In genomic region chr1:26890467-26890796, GRCh38 we compare ENCODE assay signal across 7 cellular contexts. TPM values are rescaled to one million over a fixed set of nuclear protein-coding genes. Genes with fewer than 3 reads are reported as not detected.
A peak's percentile ranks its signal among the peaks of the same experiment; 100 is the strongest.
DNase-seq lines count a peak whose midpoint lies in the region; ATAC-seq, FAIRE-seq and TF ChIP-seq lines count a peak whose summit lies in the region.

No MANE protein-coding gene starts in this region.

- H3K4me2 ChIP-seq in GM12878 (ENCODE audit: control insufficient read depth, insufficient read depth), result peak overlapping the region; percentile 99

- no peaks in the 10 kb centered on the region for H3K9me3 ChIP-seq in GM12878 (replicated peaks; ENCODE audit: control insufficient read depth, insufficient read depth, low read length)
- H3K9me3 ChIP-seq in liver (ENCODE audit: control insufficient read depth in 4 of 4, low read length in 3 of 4), result no peaks in the 10 kb centered on the region
- H3K9me3 ChIP-seq in transverse colon, result no peaks in the 10 kb centered on the region

- in situ Hi-C loops in GM12878 (cut with MboI) (no loop called here), transverse colon (cut with MboI; ENCODE audit: low pct_ligation_motif_present in 1 of 4, low pct_unique_long_range_greater_than_20kb in 1 of 4, low sequenced_read_pairs in 3 of 4) (loop anchor here in 1 of 4 donors (25.0 kb wide), 1 partner anchor 303 kb away; no protein-coding TSS in a partner anchor)

- peaks cover 23% of the 10 kb centered on the region for H3K79me2 ChIP-seq in GM12878 (ENCODE audit: control insufficient read depth, insufficient read depth, low read length)

- peaks cover 9% of the 10 kb centered on the region for H3K4me1 ChIP-seq in GM12878 (ENCODE audit: control insufficient read depth, insufficient read depth, low read length)
- peaks cover 1 to 20% (median 17%) of the 10 kb centered on the region in 4 donors for H3K4me1 ChIP-seq in liver (ENCODE audit: control insufficient read depth in 4 of 4, insufficient read depth in 4 of 4, low read length in 3 of 4)
- H3K4me1 ChIP-seq in transverse colon, result peaks cover 5 to 23% (median 17%) of the 10 kb centered on the region in 4 donors

- H3K9ac ChIP-seq in GM12878 (ENCODE audit: control insufficient read depth, insufficient read depth, low read length), result peak overlapping the region; percentile 92
- H3K9ac ChIP-seq in liver (ENCODE audit: low read depth in 1 of 2, low read length in 2 of 2), result peak overlapping the region; percentile 73 to 82

- TF ChIP-seq CTCF in GM12878 (IDR thresholded peaks at IDR 0.05 in 2 of 3, conservative IDR thresholded peaks at IDR 0.05 in 1 of 3; ENCODE audit: control insufficient read depth in 2 of 3, extremely low read depth in 1 of 3, insufficient read depth in 1 of 3, low read depth in 3 of 3, low read length in 3 of 3) (no peak), liver (IDR thresholded peaks at IDR 0.05; ENCODE audit: low read depth, low read length, missing input control) (no peak), transverse colon (IDR thresholded peaks at IDR 0.05) (no peak)

- peak; percentile 23 for ATAC-seq in GM21367 (IDR thresholded peaks at IDR 0.05; ENCODE audit: unreplicated experiment)
- ATAC-seq in HG03354 (IDR thresholded peaks at IDR 0.05; ENCODE audit: poor library complexity, severe bottlenecking, unreplicated experiment), result peak; percentile 32
- ATAC-seq in GM12878, result peak; percentile 62

- TF ChIP-seq EP300 in GM12878 (IDR thresholded peaks at IDR 0.05; ENCODE audit: borderline replicate concordance in 1 of 2, control insufficient read depth in 1 of 2, low read depth in 2 of 2, low read length in 2 of 2) (no peak), transverse colon (IDR thresholded peaks at IDR 0.05; ENCODE audit: low read depth) (no peak)

- CTCF ChIA-PET in GM12878 (lab: Yijun Ruan, JAX), result interaction anchor here (0.6 to 2.8 kb wide), 10 partner anchors 9 to 360 kb away, joined by 3 to 12 read pairs (median 6); partner anchors contain the start of gene GPATCH3

- TF ChIP-seq RAD21 in GM12878 (IDR thresholded peaks at IDR 0.05; ENCODE audit: insufficient read depth, low read depth, low read length) (no peak), liver (IDR thresholded peaks at IDR 0.05) (no peak)

- intact Hi-C loops in GM12878 (cut with micrococcal nuclease; ENCODE audit: unreplicated experiment) (no loop called here), transverse colon (cut with DNase I; ENCODE audit: low total_unique reads) (no loop called here)

- RAD21 ChIA-PET in GM12878 (lab: Charles Lee; ENCODE audit: unreplicated experiment), result interaction anchor here (0.6 to 2.0 kb wide), 6 partner anchors 10 to 390 kb away, joined by 3 to 12 read pairs (median 4); partner anchors contain the start of genes GPATCH3 and PIGV

- peak overlapping the region; percentile 71 for H2AFZ ChIP-seq in GM12878 (ENCODE audit: control insufficient read depth, low read depth, low read length)

- WGBS in GM12878 (ENCODE audit: insufficient coverage, insufficient replicate concordance, low lambda C conversion rate, missing lambda C conversion rate), result 24% methylated on average over 12 of the region's 12 CpGs
- WGBS in liver, result 2% methylated on average over 12 of the region's 12 CpGs
- WGBS in transverse colon (ENCODE audit: low coverage in 1 of 2), 2 donors, result 3% methylated on average over 12 of the region's 12 CpGs; no CpG with 5 or more reads in 1 of the 2 donors

- 0 out of 2 replicates have a peak, but pooled peaks cover 3% of the 10 kb centered on the region for H4K20me1 ChIP-seq in GM12878 (ENCODE audit: control insufficient read depth, insufficient read depth)

- H3K4me3 ChIP-seq in GM12878 (peak overlapping the region; percentile 96), liver (ENCODE audit: low read depth in 1 of 3, low read length in 3 of 3) (peak overlapping the region; percentile 71 to 81 (median 75)), transverse colon (peak overlapping the region; percentile 63 to 99 (median 80))

- DNase-seq in GM12878 (ENCODE audit: low read depth, low spot score) (no peak), transverse colon (no peak), NCI-H2107 (lab: John Stamatoyannopoulos, UW) (no peak), NCI-H748 treated with DMSO at 0.1 percent for 48 hours (lab: John Stamatoyannopoulos, UW) (no peak)

- FAIRE-seq in GM12878 (lab: Jason Lieb, UNC), result no peak

- no peaks in the 10 kb centered on the region for H3K27me3 ChIP-seq in GM12878 (replicated peaks in 1 of 2; ENCODE audit: control insufficient read depth in 2 of 2, insufficient read depth in 2 of 2, low read length in 1 of 2)
- H3K27me3 ChIP-seq in liver (ENCODE audit: control insufficient read depth in 4 of 4, insufficient read depth in 4 of 4, low read length in 3 of 4), result no peaks in the 10 kb centered on the region
- no peaks in the 10 kb centered on the region for H3K27me3 ChIP-seq in transverse colon

- peak overlapping the region; percentile 82 for H3K27ac ChIP-seq in GM12878 (ENCODE audit: control insufficient read depth, insufficient read depth)
- peak overlapping the region; percentile 81 to 82 for H3K27ac ChIP-seq in liver (ENCODE audit: low read depth in 1 of 2, low read length in 2 of 2)
- peak overlapping the region; percentile 91 to 98 (median 94) for H3K27ac ChIP-seq in transverse colon

- BruUV-seq in GM12878 (replicated peaks; lab: Mats Ljungman, UMichigan), result TSS peak; percentile 98

- TF ChIP-seq POLR2A in GM12878 (IDR thresholded peaks at IDR 0.05; ENCODE audit: low read depth, low read length), result no peak
- peak; percentile 44 for TF ChIP-seq POLR2A in transverse colon (IDR thresholded peaks at IDR 0.05)

- SMC1A ChIA-PET in GM12878 (lab: Charles Lee; ENCODE audit: uncharacterized antibody, unreplicated experiment), result interaction anchor here (0.6 to 4.4 kb wide), 9 partner anchors 9 to 288 kb away, joined by 3 to 18 read pairs (median 3); partner anchors contain the start of gene GPATCH3

- POLR2A ChIA-PET in GM12878 (lab: Charles Lee), result interaction anchor here (0.5 to 3.1 kb wide), 6 partner anchors 10 to 52 kb away, joined by 3 to 33 read pairs (median 6); partner anchors contain the start of gene GPATCH3

- H3K36me3 ChIP-seq in GM12878 (ENCODE audit: control insufficient read depth in 2 of 2, insufficient read depth in 2 of 2, low read length in 1 of 2), result peaks cover 7 to 10% of the 10 kb centered on the region in 2 experiments
- H3K36me3 ChIP-seq in liver (ENCODE audit: control insufficient read depth in 4 of 4, insufficient read depth in 3 of 4, low read depth in 1 of 4, low read length in 3 of 4), result peaks cover 9 to 41% (median 30%) of the 10 kb centered on the region in 4 donors
- H3K36me3 ChIP-seq in transverse colon, result peaks cover 0 to 33% (median 10%) of the 10 kb centered on the region in 4 donors

RNA-seq across cellular contexts. Expression of gene GPN2, which starts 0.3 kb away (rescaled TPM):
- 24.6 and 26.1 TPM in 2 replicates for total RNA-seq in GM12878 (2013; cell fraction: nucleolus; rRNA removed)
- total RNA-seq in GM12878 (2014; rRNA removed) (17.6 and 20.6 TPM in 2 replicates), GM12878 (2014; rRNA removed; fragmentation: Illumina TruSeq; extraction: Trizol) (12.2 and 15.8 TPM in 2 replicates), GM12878 (2021) (41.1 and 47.8 TPM in 2 replicates), liver (10 to 100 TPM in 1 of 2 donors, 1 to 10 TPM in 1; 9.5 to 10.3 TPM), transverse colon (10 to 100 TPM; 14.7 to 75.2 (median 28.7) TPM)
- polyA plus RNA-seq in GM12878 (2011; ENCODE audit: low read depth), result 13.2 TPM
- polyA plus RNA-seq in GM12878 (2011; rRNA removed) (28.3 and 61.4 TPM in 2 replicates), GM12878 (2014; fragmentation: Illumina TruSeq; extraction: Trizol) (15.3 and 17.7 TPM in 2 replicates), GM12878 (2014; fragmentation: Nextera tagmentation; extraction: Ambion mirVana) (10 to 100 TPM in 1 of 2 experiments, 1 to 10 TPM in 1; 8.3 to 17.4 TPM), GM12878 (2014; rRNA removed) (28.9 and 32.7 TPM in 2 replicates), GM12878 (2016; fragmentation: Nextera tagmentation; extraction: Ambion mirVana) (10 to 100 TPM; 51.1 to 59.7 TPM), liver (10 to 100 TPM; 10.5 to 12.7 TPM)
- 36.2 and 80.1 TPM in 2 replicates for polyA plus RNA-seq in GM12878 (2011; cell fraction: cytosol; rRNA removed)
- 46.9 and 50.6 TPM in 2 replicates for polyA plus RNA-seq in GM12878 (2011; cell fraction: nucleus; rRNA removed)
- 17.1 and 27.9 TPM in 2 replicates for polyA plus RNA-seq in GM12878 (2012)
- 57.9 and 58.4 TPM in 2 replicates for polyA minus RNA-seq in GM12878 (2011; rRNA and poly(A)+ RNA removed)
- polyA minus RNA-seq in GM12878 (2011; cell fraction: cytosol; rRNA and poly(A)+ RNA removed), result 22.7 and 26.0 TPM in 2 replicates
- 16.3 and 21.7 TPM in 2 replicates for polyA minus RNA-seq in GM12878 (2011; cell fraction: nucleus; rRNA and poly(A)+ RNA removed)

RNA-seq across cellular contexts. Expression of gene GPATCH3, which starts 9.8 kb away (rescaled TPM):
- 5.0 and 6.4 TPM in 2 replicates for total RNA-seq in GM12878 (2013; cell fraction: nucleolus; rRNA removed)
- total RNA-seq in GM12878 (2014; rRNA removed) (9.2 and 10.1 TPM in 2 replicates), GM12878 (2014; rRNA removed; fragmentation: Illumina TruSeq; extraction: Trizol) (5.8 and 7.5 TPM in 2 replicates), GM12878 (2021) (11.5 and 13.4 TPM in 2 replicates), liver (1 to 10 TPM; 6.3 TPM), transverse colon (10 to 100 TPM in 2 of 4 donors, 1 to 10 TPM in 2; 3.2 to 35.9 (median 10.7) TPM)
- 3.8 TPM for polyA plus RNA-seq in GM12878 (2011; ENCODE audit: low read depth)
- polyA plus RNA-seq in GM12878 (2011; rRNA removed) (2.5 and 4.5 TPM in 2 replicates), GM12878 (2014; fragmentation: Illumina TruSeq; extraction: Trizol) (4.8 and 7.8 TPM in 2 replicates), GM12878 (2014; fragmentation: Nextera tagmentation; extraction: Ambion mirVana) (1 to 10 TPM in 1 of 2 experiments, under 1 TPM in 1; 0.56 to 2.9 TPM), GM12878 (2014; rRNA removed) (9.6 and 11.8 TPM in 2 replicates), GM12878 (2016; fragmentation: Nextera tagmentation; extraction: Ambion mirVana) (10 to 100 TPM; 11.2 to 12.9 TPM), liver (1 to 10 TPM; 5.8 to 6.2 TPM)
- 4.8 and 5.7 TPM in 2 replicates for polyA plus RNA-seq in GM12878 (2011; cell fraction: cytosol; rRNA removed)
- polyA plus RNA-seq in GM12878 (2011; cell fraction: nucleus; rRNA removed), result 6.6 and 11.2 TPM in 2 replicates
- 6.0 and 9.2 TPM in 2 replicates for polyA plus RNA-seq in GM12878 (2012)
- 2.6 and 6.1 TPM in 2 replicates for polyA minus RNA-seq in GM12878 (2011; rRNA and poly(A)+ RNA removed)
- polyA minus RNA-seq in GM12878 (2011; cell fraction: cytosol; rRNA and poly(A)+ RNA removed), result 3.1 and 4.3 TPM in 2 replicates
- 3.7 and 7.3 TPM in 2 replicates for polyA minus RNA-seq in GM12878 (2011; cell fraction: nucleus; rRNA and poly(A)+ RNA removed)

RNA-seq across cellular contexts. Expression of gene NR0B2, which starts 23.3 kb away (rescaled TPM):
- total RNA-seq in GM12878 (2013; cell fraction: nucleolus; rRNA removed), result not detected in 2 replicates
- total RNA-seq in GM12878 (2014; rRNA removed) (not detected in 2 replicates), GM12878 (2014; rRNA removed; fragmentation: Illumina TruSeq; extraction: Trizol) (not detected in 2 replicates), GM12878 (2021) (not detected in 2 replicates), liver (10 to 100 TPM; 15.7 to 24.2 TPM), transverse colon (1 to 10 TPM in 1 of 4 donors, under 1 TPM in 1, not detected in 2; 0.95 to 2.7 TPM)
- polyA plus RNA-seq in GM12878 (2011; ENCODE audit: low read depth), result not detected
- polyA plus RNA-seq in GM12878 (2011; rRNA removed) (not detected in 2 replicates), GM12878 (2014; fragmentation: Illumina TruSeq; extraction: Trizol) (not detected in 2 replicates), GM12878 (2014; fragmentation: Nextera tagmentation; extraction: Ambion mirVana) (not detected), GM12878 (2014; rRNA removed) (not detected in 2 replicates), GM12878 (2016; fragmentation: Nextera tagmentation; extraction: Ambion mirVana) (not detected), liver (100 to 1,000 TPM in 1 of 2 donors, 10 to 100 TPM in 1; 56.9 to 166 TPM)
- not detected in 2 replicates for polyA plus RNA-seq in GM12878 (2011; cell fraction: cytosol; rRNA removed)
- 0.19 TPM in 1 of 2 replicates, not detected in the other for polyA plus RNA-seq in GM12878 (2011; cell fraction: nucleus; rRNA removed)
- polyA plus RNA-seq in GM12878 (2012), result not detected in 2 replicates
- polyA minus RNA-seq in GM12878 (2011; rRNA and poly(A)+ RNA removed), result not detected in 2 replicates
- not detected in 2 replicates for polyA minus RNA-seq in GM12878 (2011; cell fraction: cytosol; rRNA and poly(A)+ RNA removed)
- polyA minus RNA-seq in GM12878 (2011; cell fraction: nucleus; rRNA and poly(A)+ RNA removed), result not detected in 2 replicates

RNA-seq across cellular contexts. Expression of gene SFN, which starts 27.5 kb away (rescaled TPM):
- 0.64 and 1.1 TPM in 2 replicates for total RNA-seq in GM12878 (2013; cell fraction: nucleolus; rRNA removed)
- total RNA-seq in GM12878 (2014; rRNA removed) (2.0 and 2.7 TPM in 2 replicates), GM12878 (2014; rRNA removed; fragmentation: Illumina TruSeq; extraction: Trizol) (1.7 and 2.1 TPM in 2 replicates), GM12878 (2021) (2.9 and 4.1 TPM in 2 replicates), liver (under 1 TPM in 1 of 2 donors, not detected in 1; 0.17 TPM), transverse colon (100 to 1,000 TPM in 3 of 4 donors, 10 to 100 TPM in 1; 50.2 to 197 (median 163) TPM)
- polyA plus RNA-seq in GM12878 (2011; ENCODE audit: low read depth), result 0.71 TPM
- polyA plus RNA-seq in GM12878 (2011; rRNA removed) (0.06 and 0.19 TPM in 2 replicates), GM12878 (2014; fragmentation: Illumina TruSeq; extraction: Trizol) (0.14 and 1.2 TPM in 2 replicates), GM12878 (2014; fragmentation: Nextera tagmentation; extraction: Ambion mirVana) (under 1 TPM; 0.27 to 0.33 TPM), GM12878 (2014; rRNA removed) (2.7 and 3.2 TPM in 2 replicates), GM12878 (2016; fragmentation: Nextera tagmentation; extraction: Ambion mirVana) (under 1 TPM; 0.63 to 0.82 TPM), liver (under 1 TPM in 1 of 2 donors, not detected in 1; 0.69 TPM)
- 0.10 and 0.13 TPM in 2 replicates for polyA plus RNA-seq in GM12878 (2011; cell fraction: cytosol; rRNA removed)
- 0.24 and 0.48 TPM in 2 replicates for polyA plus RNA-seq in GM12878 (2011; cell fraction: nucleus; rRNA removed)
- 3.6 and 3.8 TPM in 2 replicates for polyA plus RNA-seq in GM12878 (2012)
- 0.26 TPM in 1 of 2 replicates, not detected in the other for polyA minus RNA-seq in GM12878 (2011; rRNA and poly(A)+ RNA removed)
- polyA minus RNA-seq in GM12878 (2011; cell fraction: cytosol; rRNA and poly(A)+ RNA removed), result 3.7 and 4.8 TPM in 2 replicates
- 0.85 and 1.3 TPM in 2 replicates for polyA minus RNA-seq in GM12878 (2011; cell fraction: nucleus; rRNA and poly(A)+ RNA removed)

RNA-seq across cellular contexts. Expression of gene NUDC, which starts 31.1 kb away (rescaled TPM):
- 12.9 and 13.5 TPM in 2 replicates for total RNA-seq in GM12878 (2013; cell fraction: nucleolus; rRNA removed)
- total RNA-seq in GM12878 (2014; rRNA removed), result 71.4 and 76.0 TPM in 2 replicates
- total RNA-seq in GM12878 (2014; rRNA removed; fragmentation: Illumina TruSeq; extraction: Trizol), result 50.3 and 58.7 TPM in 2 replicates
- total RNA-seq in GM12878 (2021), result 75.4 and 77.6 TPM in 2 replicates
- polyA plus RNA-seq in GM12878 (2011; ENCODE audit: low read depth), result 31.8 TPM
- polyA plus RNA-seq in GM12878 (2011; rRNA removed), result 15.8 and 34.9 TPM in 2 replicates
- 32.2 and 32.5 TPM in 2 replicates for polyA plus RNA-seq in GM12878 (2011; cell fraction: cytosol; rRNA removed)
- polyA plus RNA-seq in GM12878 (2011; cell fraction: nucleus; rRNA removed), result 23.3 and 33.8 TPM in 2 replicates
- 52.6 and 59.8 TPM in 2 replicates for polyA plus RNA-seq in GM12878 (2012)
- 39.3 and 76.3 TPM in 2 replicates for polyA plus RNA-seq in GM12878 (2014; fragmentation: Illumina TruSeq; extraction: Trizol)
- polyA plus RNA-seq in GM12878 (2014; fragmentation: Nextera tagmentation; extraction: Ambion mirVana), result 10 to 100 TPM in 1 of 2 experiments, 1 to 10 TPM in 1; 5.5 to 15.1 TPM
- 51.8 and 58.8 TPM in 2 replicates for polyA plus RNA-seq in GM12878 (2014; rRNA removed)
- 100 to 1,000 TPM; 208 to 227 TPM for polyA plus RNA-seq in GM12878 (2016; fragmentation: Nextera tagmentation; extraction: Ambion mirVana)
- 17.4 TPM in 2 replicates for polyA minus RNA-seq in GM12878 (2011; rRNA and poly(A)+ RNA removed)
- polyA minus RNA-seq in GM12878 (2011; cell fraction: cytosol; rRNA and poly(A)+ RNA removed), result 22.2 and 24.5 TPM in 2 replicates
- polyA minus RNA-seq in GM12878 (2011; cell fraction: nucleus; rRNA and poly(A)+ RNA removed), result 6.3 and 18.1 TPM in 2 replicates
- total RNA-seq in liver, result 10 to 100 TPM; 18.2 to 22.8 TPM
- polyA plus RNA-seq in liver, result 10 to 100 TPM; 49.7 to 50.7 TPM
- 10 to 100 TPM; 10.8 to 39.9 (median 27.6) TPM for total RNA-seq in transverse colon

Comparison
In these comparisons a context has a peak if more than half of its experiments do, and no peak if none do; other contexts are left out.
1. RNA of gene NR0B2, which starts 23.3 kb away (total RNA-seq): 15.7 to 24.2 TPM in liver; 0.95 to 2.7 TPM in transverse colon and not detected in GM12878; every median in the first group is over 4 times any median in the second.
2. Peak in every context shown above with its lines, with median percentiles within 50 percentile points of each other: ATAC-seq, H3K27ac ChIP-seq and H3K4me3 ChIP-seq.